Comparison of ENCODE assay signal across 1 cellular context in the genomic region with DNA sequence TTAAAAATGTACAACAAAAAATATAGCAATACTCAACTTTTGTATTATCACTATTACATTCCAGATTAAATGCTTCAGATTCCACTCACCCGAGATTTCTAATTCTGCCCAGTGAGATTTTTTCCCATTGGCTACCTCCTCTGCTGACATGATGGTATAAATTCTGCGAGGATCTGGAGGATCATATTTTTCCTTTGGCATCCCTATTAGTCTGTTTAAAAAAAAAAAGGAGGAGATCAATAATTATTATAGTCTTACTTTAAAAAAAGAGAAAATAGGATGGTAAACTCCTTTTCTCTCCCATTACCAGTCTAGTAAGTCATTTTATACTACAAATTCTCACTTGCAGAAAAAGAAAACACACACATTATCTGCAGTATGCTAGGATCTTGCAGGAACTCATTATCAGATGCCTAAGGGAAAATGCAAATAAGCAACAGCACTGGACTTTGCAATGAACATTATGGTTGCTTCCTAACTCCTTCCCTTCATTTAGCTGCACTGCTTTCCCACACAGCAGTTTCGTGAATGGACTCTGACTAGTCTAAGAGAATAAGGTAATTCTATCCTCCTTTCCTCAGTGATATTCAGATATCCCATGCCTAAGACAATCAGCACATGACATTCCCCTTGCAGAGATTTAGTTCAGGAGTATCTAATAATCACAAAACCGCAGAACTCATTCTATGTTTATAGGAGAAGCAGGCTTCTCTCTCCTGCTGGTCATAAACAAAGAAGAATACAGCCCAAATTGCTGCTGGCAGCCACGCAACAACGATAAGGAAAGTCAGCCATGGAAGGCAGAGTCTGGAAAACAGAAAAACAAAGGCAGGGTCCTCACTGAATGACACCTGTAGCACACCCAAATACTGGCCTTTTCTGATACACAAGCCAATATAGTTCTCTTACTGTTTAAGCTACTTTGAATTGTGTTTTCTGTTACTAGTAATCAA.
TF ChIP-seq lines count a peak whose summit lies in the region.

No MANE protein-coding gene starts in this region.

TF ChIP-seq in WTC11, 78 proteins besides CTCF, POLR2A, EP300 and RAD21 (continued from another document):
- TF ChIP-seq TP53 (CRISPR knock-in tag; IDR thresholded peaks at IDR 0.05) (no peak), MXD4 (CRISPR knock-in tag; IDR thresholded peaks at IDR 0.05; ENCODE audit: borderline replicate concordance) (no peak), ZNF671 (CRISPR knock-in tag; IDR thresholded peaks at IDR 0.05) (no peak), ZBTB21 (CRISPR knock-in tag; IDR thresholded peaks at IDR 0.05; ENCODE audit: borderline replicate concordance) (no peak), OVOL2 (CRISPR knock-in tag; IDR thresholded peaks at IDR 0.05; ENCODE audit: borderline replicate concordance) (no peak), MYBL2 (CRISPR knock-in tag; IDR thresholded peaks at IDR 0.05) (no peak), NFYB (CRISPR knock-in tag; conservative IDR thresholded peaks at IDR 0.05; ENCODE audit: low read depth) (no peak), CREB1 (CRISPR knock-in tag; IDR thresholded peaks at IDR 0.05) (no peak), CBFB (CRISPR knock-in tag; IDR thresholded peaks at IDR 0.05; ENCODE audit: low read depth) (no peak), EMX1 (CRISPR knock-in tag; IDR thresholded peaks at IDR 0.05) (no peak), ZNF232 (CRISPR knock-in tag; IDR thresholded peaks at IDR 0.05) (no peak)
- TF ChIP-seq, protein P1, sequence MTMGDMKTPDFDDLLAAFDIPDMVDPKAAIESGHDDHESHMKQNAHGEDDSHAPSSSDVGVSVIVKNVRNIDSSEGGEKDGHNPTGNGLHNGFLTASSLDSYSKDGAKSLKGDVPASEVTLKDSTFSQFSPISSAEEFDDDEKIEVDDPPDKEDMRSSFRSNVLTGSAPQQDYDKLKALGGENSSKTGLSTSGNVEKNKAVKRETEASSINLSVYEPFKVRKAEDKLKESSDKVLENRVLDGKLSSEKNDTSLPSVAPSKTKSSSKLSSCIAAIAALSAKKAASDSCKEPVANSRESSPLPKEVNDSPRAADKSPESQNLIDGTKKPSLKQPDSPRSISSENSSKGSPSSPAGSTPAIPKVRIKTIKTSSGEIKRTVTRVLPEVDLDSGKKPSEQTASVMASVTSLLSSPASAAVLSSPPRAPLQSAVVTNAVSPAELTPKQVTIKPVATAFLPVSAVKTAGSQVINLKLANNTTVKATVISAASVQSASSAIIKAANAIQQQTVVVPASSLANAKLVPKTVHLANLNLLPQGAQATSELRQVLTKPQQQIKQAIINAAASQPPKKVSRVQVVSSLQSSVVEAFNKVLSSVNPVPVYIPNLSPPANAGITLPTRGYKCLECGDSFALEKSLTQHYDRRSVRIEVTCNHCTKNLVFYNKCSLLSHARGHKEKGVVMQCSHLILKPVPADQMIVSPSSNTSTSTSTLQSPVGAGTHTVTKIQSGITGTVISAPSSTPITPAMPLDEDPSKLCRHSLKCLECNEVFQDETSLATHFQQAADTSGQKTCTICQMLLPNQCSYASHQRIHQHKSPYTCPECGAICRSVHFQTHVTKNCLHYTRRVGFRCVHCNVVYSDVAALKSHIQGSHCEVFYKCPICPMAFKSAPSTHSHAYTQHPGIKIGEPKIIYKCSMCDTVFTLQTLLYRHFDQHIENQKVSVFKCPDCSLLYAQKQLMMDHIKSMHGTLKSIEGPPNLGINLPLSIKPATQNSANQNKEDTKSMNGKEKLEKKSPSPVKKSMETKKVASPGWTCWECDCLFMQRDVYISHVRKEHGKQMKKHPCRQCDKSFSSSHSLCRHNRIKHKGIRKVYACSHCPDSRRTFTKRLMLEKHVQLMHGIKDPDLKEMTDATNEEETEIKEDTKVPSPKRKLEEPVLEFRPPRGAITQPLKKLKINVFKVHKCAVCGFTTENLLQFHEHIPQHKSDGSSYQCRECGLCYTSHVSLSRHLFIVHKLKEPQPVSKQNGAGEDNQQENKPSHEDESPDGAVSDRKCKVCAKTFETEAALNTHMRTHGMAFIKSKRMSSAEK (CRISPR knock-in tag; IDR thresholded peaks at IDR 0.05; ENCODE audit: borderline replicate concordance), result no peak
- TF ChIP-seq, protein P2, sequence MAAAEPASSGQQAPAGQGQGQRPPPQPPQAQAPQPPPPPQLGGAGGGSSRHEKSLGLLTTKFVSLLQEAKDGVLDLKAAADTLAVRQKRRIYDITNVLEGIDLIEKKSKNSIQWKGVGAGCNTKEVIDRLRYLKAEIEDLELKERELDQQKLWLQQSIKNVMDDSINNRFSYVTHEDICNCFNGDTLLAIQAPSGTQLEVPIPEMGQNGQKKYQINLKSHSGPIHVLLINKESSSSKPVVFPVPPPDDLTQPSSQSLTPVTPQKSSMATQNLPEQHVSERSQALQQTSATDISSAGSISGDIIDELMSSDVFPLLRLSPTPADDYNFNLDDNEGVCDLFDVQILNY (CRISPR knock-in tag; IDR thresholded peaks at IDR 0.05), result no peak
- TF ChIP-seq, protein P3, sequence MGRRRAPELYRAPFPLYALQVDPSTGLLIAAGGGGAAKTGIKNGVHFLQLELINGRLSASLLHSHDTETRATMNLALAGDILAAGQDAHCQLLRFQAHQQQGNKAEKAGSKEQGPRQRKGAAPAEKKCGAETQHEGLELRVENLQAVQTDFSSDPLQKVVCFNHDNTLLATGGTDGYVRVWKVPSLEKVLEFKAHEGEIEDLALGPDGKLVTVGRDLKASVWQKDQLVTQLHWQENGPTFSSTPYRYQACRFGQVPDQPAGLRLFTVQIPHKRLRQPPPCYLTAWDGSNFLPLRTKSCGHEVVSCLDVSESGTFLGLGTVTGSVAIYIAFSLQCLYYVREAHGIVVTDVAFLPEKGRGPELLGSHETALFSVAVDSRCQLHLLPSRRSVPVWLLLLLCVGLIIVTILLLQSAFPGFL (CRISPR knock-in tag; IDR thresholded peaks at IDR 0.05; ENCODE audit: borderline replicate concordance), result no peak
- TF ChIP-seq, protein P4, sequence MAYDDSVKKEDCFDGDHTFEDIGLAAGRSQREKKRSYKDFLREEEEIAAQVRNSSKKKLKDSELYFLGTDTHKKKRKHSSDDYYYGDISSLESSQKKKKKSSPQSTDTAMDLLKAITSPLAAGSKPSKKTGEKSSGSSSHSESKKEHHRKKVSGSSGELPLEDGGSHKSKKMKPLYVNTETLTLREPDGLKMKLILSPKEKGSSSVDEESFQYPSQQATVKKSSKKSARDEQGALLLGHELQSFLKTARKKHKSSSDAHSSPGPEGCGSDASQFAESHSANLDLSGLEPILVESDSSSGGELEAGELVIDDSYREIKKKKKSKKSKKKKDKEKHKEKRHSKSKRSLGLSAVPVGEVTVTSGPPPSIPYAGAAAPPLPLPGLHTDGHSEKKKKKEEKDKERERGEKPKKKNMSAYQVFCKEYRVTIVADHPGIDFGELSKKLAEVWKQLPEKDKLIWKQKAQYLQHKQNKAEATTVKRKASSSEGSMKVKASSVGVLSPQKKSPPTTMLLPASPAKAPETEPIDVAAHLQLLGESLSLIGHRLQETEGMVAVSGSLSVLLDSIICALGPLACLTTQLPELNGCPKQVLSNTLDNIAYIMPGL (CRISPR knock-in tag; IDR thresholded peaks at IDR 0.05), result no peak
- TF ChIP-seq, protein P5, sequence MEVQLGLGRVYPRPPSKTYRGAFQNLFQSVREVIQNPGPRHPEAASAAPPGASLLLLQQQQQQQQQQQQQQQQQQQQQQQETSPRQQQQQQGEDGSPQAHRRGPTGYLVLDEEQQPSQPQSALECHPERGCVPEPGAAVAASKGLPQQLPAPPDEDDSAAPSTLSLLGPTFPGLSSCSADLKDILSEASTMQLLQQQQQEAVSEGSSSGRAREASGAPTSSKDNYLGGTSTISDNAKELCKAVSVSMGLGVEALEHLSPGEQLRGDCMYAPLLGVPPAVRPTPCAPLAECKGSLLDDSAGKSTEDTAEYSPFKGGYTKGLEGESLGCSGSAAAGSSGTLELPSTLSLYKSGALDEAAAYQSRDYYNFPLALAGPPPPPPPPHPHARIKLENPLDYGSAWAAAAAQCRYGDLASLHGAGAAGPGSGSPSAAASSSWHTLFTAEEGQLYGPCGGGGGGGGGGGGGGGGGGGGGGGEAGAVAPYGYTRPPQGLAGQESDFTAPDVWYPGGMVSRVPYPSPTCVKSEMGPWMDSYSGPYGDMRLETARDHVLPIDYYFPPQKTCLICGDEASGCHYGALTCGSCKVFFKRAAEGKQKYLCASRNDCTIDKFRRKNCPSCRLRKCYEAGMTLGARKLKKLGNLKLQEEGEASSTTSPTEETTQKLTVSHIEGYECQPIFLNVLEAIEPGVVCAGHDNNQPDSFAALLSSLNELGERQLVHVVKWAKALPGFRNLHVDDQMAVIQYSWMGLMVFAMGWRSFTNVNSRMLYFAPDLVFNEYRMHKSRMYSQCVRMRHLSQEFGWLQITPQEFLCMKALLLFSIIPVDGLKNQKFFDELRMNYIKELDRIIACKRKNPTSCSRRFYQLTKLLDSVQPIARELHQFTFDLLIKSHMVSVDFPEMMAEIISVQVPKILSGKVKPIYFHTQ (CRISPR knock-in tag; IDR thresholded peaks at IDR 0.05), result no peak
